ENCODE assay signal across 1 cellular context in genomic region chr10:116833986-116834760, GRCh38.
A peak's percentile ranks its signal among the peaks of the same experiment; 100 is the strongest.
TF ChIP-seq lines count a peak whose summit lies in the region.

No MANE protein-coding gene starts in this region.

TF ChIP-seq in H1, 55 proteins besides CTCF, POLR2A, EP300 and RAD21 (continued from another document):
- TF ChIP-seq CHD7 (IDR thresholded peaks at IDR 0.05; ENCODE audit: insufficient replicate concordance, low read length) (no peak), NRF1 (IDR thresholded peaks at IDR 0.05; ENCODE audit: low read depth, low read length) (no peak), CREB1 (IDR thresholded peaks at IDR 0.05) (no peak), MAX (IDR thresholded peaks at IDR 0.05) (0 out of 2 replicates have a peak, but pooled peaks have one; percentile 38), SRF (IDR thresholded peaks at IDR 0.05; ENCODE audit: low read depth, low read length) (0 out of 2 replicates have a peak, but pooled peaks have one; percentile 19), TCF12 (IDR thresholded peaks at IDR 0.05; ENCODE audit: low read depth, low read length) (peak; percentile 91), POU5F1 (IDR thresholded peaks at IDR 0.05; ENCODE audit: low read depth, low read length) (no peak), ASH2L (IDR thresholded peaks at IDR 0.05; ENCODE audit: low read length) (peak; percentile 73), YY1 (IDR thresholded peaks at IDR 0.05; ENCODE audit: low read depth, low read length) (no peak), SIN3A (conservative IDR thresholded peaks at IDR 0.05 in 1 of 2, IDR thresholded peaks at IDR 0.05 in 1 of 2; ENCODE audit: low read depth in 1 of 2, low read length in 2 of 2) (peak; percentile 91 to 92; a peak in 3 of 4 replicates), JUN (IDR thresholded peaks at IDR 0.05; ENCODE audit: low read depth, low read length) (no peak), BRCA1 (IDR thresholded peaks at IDR 0.05; ENCODE audit: low read depth, low read length) (no peak), EZH2 (IDR thresholded peaks at IDR 0.05; ENCODE audit: low read depth, low read length, severe bottlenecking) (no peak), TEAD4 (IDR thresholded peaks at IDR 0.05; ENCODE audit: low read depth, low read length) (no peak), SP1 (IDR thresholded peaks at IDR 0.05; ENCODE audit: low read depth, low read length) (peak; percentile 62), GTF2F1 (IDR thresholded peaks at IDR 0.05; ENCODE audit: borderline replicate concordance, low read depth, low read length) (no peak), TBP (IDR thresholded peaks at IDR 0.05; ENCODE audit: low read depth, low read length) (no peak), RNF2 (IDR thresholded peaks at IDR 0.05; ENCODE audit: borderline replicate concordance, low read depth, low read length, missing control alignments, poor library complexity, severe bottlenecking) (no peak), CEBPB (IDR thresholded peaks at IDR 0.05; ENCODE audit: low read depth, low read length) (no peak), PHF8 (conservative IDR thresholded peaks at IDR 0.05; ENCODE audit: low read depth, low read length) (no peak), SIRT6 (IDR thresholded peaks at IDR 0.05; ENCODE audit: low read length) (no peak)
